In the genomic region with DNA sequence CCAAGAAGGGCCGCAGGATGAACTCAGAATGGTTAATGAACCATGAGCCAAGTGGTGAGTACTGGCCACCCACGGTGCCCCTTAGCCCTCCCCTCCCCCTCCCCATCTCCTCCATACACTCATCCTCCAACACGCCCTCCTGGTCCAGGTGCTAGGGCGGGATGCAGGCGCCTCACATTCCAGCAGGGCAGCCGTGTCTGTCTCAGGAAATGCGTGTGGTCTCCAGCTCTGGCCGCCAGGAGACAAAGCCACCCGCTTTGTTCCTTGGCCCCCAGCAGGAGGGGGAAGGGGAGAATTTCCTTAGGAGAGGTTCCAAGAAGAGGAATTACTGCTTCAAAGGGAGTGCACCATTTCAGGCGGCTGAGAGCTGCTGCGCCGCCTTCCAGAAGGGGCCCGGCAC, we compare ENCODE assay signal across 11 cellular contexts. TPM values are rescaled to one million over a fixed set of nuclear protein-coding genes. Genes with fewer than 3 reads are reported as not detected.
DNase-seq lines count a peak whose midpoint lies in the region; ATAC-seq lines count a peak whose summit lies in the region.
"Had no signal": no experiment of that assay in that cellular context is flagged by ENCODE, and none has a peak within 500 bp of the region (broad histone marks: within the 10 kb centered on the region; RNA-seq: fewer than 3 reads in every experiment).

No MANE protein-coding gene starts in this region.

- H3K27me3 ChIP-seq in H7 (ENCODE audit: control insufficient read depth, insufficient read depth, low read length), result no peaks in the 10 kb centered on the region

- peak; percentile 91 for DNase-seq in H7
- peak; percentile 30 for DNase-seq in SK-N-DZ (ENCODE audit: low spot score)
- peak; percentile 95 for DNase-seq in iPS DF 4.7 (ENCODE audit: extremely low read depth, low spot score)
- no peak for DNase-seq in sciatic nerve (ENCODE audit: low spot score)
- DNase-seq in activated CD4-positive, alpha-beta T cell treated with anti-CD3 and anti-CD28 coated beads for 4 hours, result no peak
- no peak for DNase-seq in NCI-H1694 (lab: John Stamatoyannopoulos, UW)
- DNase-seq in inferior parietal cortex (ENCODE audit: extremely low spot score), result no peak
- DNase-seq: activated CD8-positive, alpha-beta memory T cell treated with anti-CD3 and anti-CD28 coated beads, Interleukin-2, amount 50 U/mL, for 48 hours; DMS153 had no signal

- H3K36me3 ChIP-seq in H7 (replicated peaks; ENCODE audit: control insufficient read depth, insufficient read depth, low read length), result no peaks in the 10 kb centered on the region
- H3K36me3 ChIP-seq: HAP-1 had no signal

- no peak overlapping the region for H3K4me3 ChIP-seq in H7 (ENCODE audit: insufficient read depth, low read depth, low read length)
- H3K4me3 ChIP-seq: HAP-1 had no signal

- ATAC-seq in sciatic nerve, result peak; percentile 24

- intact Hi-C loops in sciatic nerve (cut with DNase I), result no loop called here

RNA-seq across cellular contexts. Expression of gene RMI2, which starts 29.8 kb away (rescaled TPM):
- total RNA-seq in H7 (2014; rRNA removed; shearing (Covaris generic)), result 58.8 and 59.2 TPM in 2 replicates
- 73.7 and 89.4 TPM in 2 replicates for polyA plus RNA-seq in SK-N-DZ (2014; cell fraction: cytosol; rRNA removed)
- 36.9 and 47.1 TPM in 2 replicates for polyA plus RNA-seq in SK-N-DZ (2014; cell fraction: nucleus; rRNA removed)
- total RNA-seq in sciatic nerve, result 1.5 TPM

RNA-seq across cellular contexts. Expression of gene PRM1, which starts 34.4 kb away (rescaled TPM):
- total RNA-seq in H7 (2014; rRNA removed; shearing (Covaris generic)), result not detected in 2 replicates
- polyA plus RNA-seq in SK-N-DZ (2014; cell fraction: cytosol; rRNA removed), result not detected in 2 replicates
- polyA plus RNA-seq in SK-N-DZ (2014; cell fraction: nucleus; rRNA removed), result not detected in 2 replicates
- total RNA-seq in sciatic nerve, result not detected
- total RNA-seq: mononuclear cell had no signal

RNA-seq across cellular contexts. Expression of gene PRM2, which starts 39.2 kb away (rescaled TPM):
- not detected in 2 replicates for total RNA-seq in H7 (2014; rRNA removed; shearing (Covaris generic))
- not detected in 2 replicates for polyA plus RNA-seq in SK-N-DZ (2014; cell fraction: cytosol; rRNA removed)
- not detected in 2 replicates for polyA plus RNA-seq in SK-N-DZ (2014; cell fraction: nucleus; rRNA removed)
- not detected for total RNA-seq in sciatic nerve
- total RNA-seq: mononuclear cell had no signal

RNA-seq across cellular contexts. Expression of gene PRM3, which starts 42.1 kb away (rescaled TPM):
- not detected in 2 replicates for total RNA-seq in H7 (2014; rRNA removed; shearing (Covaris generic))
- polyA plus RNA-seq in SK-N-DZ (2014; cell fraction: cytosol; rRNA removed), result not detected in 2 replicates
- not detected in 2 replicates for polyA plus RNA-seq in SK-N-DZ (2014; cell fraction: nucleus; rRNA removed)
- total RNA-seq in sciatic nerve, result not detected
- total RNA-seq: mononuclear cell had no signal

RNA-seq across cellular contexts. Expression of gene TNP2, which starts 46.4 kb away (rescaled TPM):
- not detected in 2 replicates for total RNA-seq in H7 (2014; rRNA removed; shearing (Covaris generic))
- polyA plus RNA-seq in SK-N-DZ (2014; cell fraction: cytosol; rRNA removed), result not detected in 2 replicates
- not detected in 2 replicates for polyA plus RNA-seq in SK-N-DZ (2014; cell fraction: nucleus; rRNA removed)
- total RNA-seq in sciatic nerve, result not detected
- total RNA-seq: mononuclear cell had no signal

Comparison
In these comparisons a context has a peak if more than half of its experiments do, and no peak if none do; other contexts are left out.
1. DNase-seq: peak in H7 (single experiment), SK-N-DZ (single experiment) and iPS DF 4.7 (single experiment); none in sciatic nerve (single experiment), activated CD4-positive, alpha-beta T cell treated with anti-CD3 and anti-CD28 coated beads for 4 hours (0 of 2), NCI-H1694 (single experiment) and inferior parietal cortex (single experiment).
2. RNA of gene RMI2, which starts 29.8 kb away (total RNA-seq): 58.8 to 59.2 TPM in H7; 1.5 TPM in sciatic nerve (single experiment); every median in the first group is over 10 times any median in the second.